In genomic region chr5:138610468-138611294, GRCh38 we compare ENCODE assay signal across 8 cellular contexts. TPM values are rescaled to one million over a fixed set of nuclear protein-coding genes. Genes with fewer than 3 reads are reported as not detected.
DNase-seq lines count a peak whose midpoint lies in the region; ATAC-seq and TF ChIP-seq lines count a peak whose summit lies in the region.

No MANE protein-coding gene starts in this region.

- H3K4me3 ChIP-seq in SK-N-SH (ENCODE audit: low read depth in 2 of 2, low read length in 1 of 2) (peak overlapping the region in 1 of 2 experiments; percentile 33; a peak in 1 of 4 replicates), foreskin fibroblast (ENCODE audit: low read depth in 1 of 2, low read length in 2 of 2) (peak overlapping the region in 1 of 2 donors; percentile 20)

- H3K27me3 ChIP-seq in CD4-positive, alpha-beta T cell (ENCODE audit: control insufficient read depth, insufficient read depth, low read length) = peaks cover 52% of the 10 kb centered on the region
- no peaks in the 10 kb centered on the region for H3K27me3 ChIP-seq in SK-N-SH (ENCODE audit: insufficient read depth)

- intact Hi-C loops in CD4-positive, alpha-beta T cell (cut with DNase I, micrococcal nuclease) = no loop called here

- H3K9me3 Mint-ChIP-seq in CD4-positive, alpha-beta T cell = no peaks in the 10 kb centered on the region

- CTCF ChIA-PET in CD4-positive, alpha-beta T cell (lab: Charles Lee) = no interaction called here
- CTCF ChIA-PET in SK-N-SH (lab: Yijun Ruan, JAX) = interaction anchor here (0.7 to 10.7 kb wide), 14 partner anchors 11 to 651 kb away, joined by 3 to 109 read pairs (median 4); partner anchors contain the start of gene HSPA9

- no peaks in the 10 kb centered on the region for H3F3A ChIP-seq in SK-N-SH (replicated peaks; ENCODE audit: insufficient read depth)

- H3K36me3 Mint-ChIP-seq in CD4-positive, alpha-beta T cell (ENCODE audit: low read depth) = no peaks in the 10 kb centered on the region

- peaks cover 0 to 34% of the 10 kb centered on the region in 2 experiments; a peak in 2 of 4 replicates for H3K4me1 ChIP-seq in SK-N-SH (ENCODE audit: control insufficient read depth in 1 of 2, insufficient read depth in 2 of 2, low read depth in 1 of 2, low read length in 1 of 2)

- DNase-seq in CD4-positive, alpha-beta T cell = no peak
- DNase-seq in SK-N-SH = peak; percentile 64
- DNase-seq in foreskin fibroblast = no peak
- DNase-seq in occipital lobe (lab: John Stamatoyannopoulos, UW) = peak; percentile 40
- DNase-seq in middle frontal gyrus (ENCODE audit: extremely low spot score, low spot score) = no peak
- DNase-seq in NCI-H748 (lab: John Stamatoyannopoulos, UW; ENCODE audit: unreplicated experiment) = no peak

- no peak for TF ChIP-seq CTCF in CD4-positive, alpha-beta T cell (IDR thresholded peaks at IDR 0.05)
- TF ChIP-seq CTCF in SK-N-SH (IDR thresholded peaks at IDR 0.05) (peak; percentile 33), foreskin fibroblast (IDR thresholded peaks at IDR 0.05; ENCODE audit: low read depth, low read length) (peak; percentile 22)

- no peak overlapping the region for H3K27ac Mint-ChIP-seq in CD4-positive, alpha-beta T cell

- peaks cover 12% of the 10 kb centered on the region for H3K4me1 Mint-ChIP-seq in CD4-positive, alpha-beta T cell (ENCODE audit: low read depth)

- 58% methylated on average over 12 of the region's 18 CpGs for WGBS in SK-N-SH (ENCODE audit: low lambda C conversion rate)

- H4K20me1 ChIP-seq in SK-N-SH (ENCODE audit: insufficient read depth) = no peaks in the 10 kb centered on the region

- peaks cover 68% of the 10 kb centered on the region for H3K27me3 Mint-ChIP-seq in CD4-positive, alpha-beta T cell

- H3K4me3 Mint-ChIP-seq in CD4-positive, alpha-beta T cell = no peak overlapping the region

- TF ChIP-seq RAD21 in SK-N-SH (IDR thresholded peaks at IDR 0.05; ENCODE audit: low read length) = peak; percentile 26; the same call in 1 of the 2 replicates

- ATAC-seq in CD4-positive, alpha-beta T cell (ENCODE audit: poor library complexity) = peak; percentile 32
- no peak for ATAC-seq in HG02623 (IDR thresholded peaks at IDR 0.05; ENCODE audit: unreplicated experiment)
- ATAC-seq in GM21529 (IDR thresholded peaks at IDR 0.05; ENCODE audit: unreplicated experiment) = no peak

- H3K9ac ChIP-seq in SK-N-SH = no peak overlapping the region

- H3K9me3 ChIP-seq in CD4-positive, alpha-beta T cell (ENCODE audit: control insufficient read depth, low read length) = no peaks in the 10 kb centered on the region
- no peaks in the 10 kb centered on the region for H3K9me3 ChIP-seq in SK-N-SH

- POLR2A ChIA-PET in CD4-positive, alpha-beta T cell (lab: Charles Lee) = interaction anchor here (0.5 kb wide), 1 partner anchor 650 kb away, joined by 4 read pairs; no protein-coding TSS in a partner anchor
- POLR2A ChIA-PET in SK-N-SH (lab: Yijun Ruan, JAX) = interaction anchor here (0.7 to 2.1 kb wide), 5 partner anchors 8 to 35 kb away, joined by 4 to 10 read pairs (median 5); partner anchors contain the start of gene HSPA9

- no peak overlapping the region for H3K27ac ChIP-seq in CD4-positive, alpha-beta T cell (ENCODE audit: low read depth, low read length)
- peak overlapping the region in 1 of 2 experiments; percentile 61; a peak in 2 of 4 replicates for H3K27ac ChIP-seq in SK-N-SH (ENCODE audit: low read depth in 2 of 2, low read length in 1 of 2)

- no peak overlapping the region for H2AFZ ChIP-seq in SK-N-SH (ENCODE audit: low read depth)

- H3K9me2 ChIP-seq in SK-N-SH = no peaks in the 10 kb centered on the region

- H3K79me2 ChIP-seq in SK-N-SH (ENCODE audit: insufficient read depth) = no peaks in the 10 kb centered on the region

- no peak overlapping the region for H3K4me2 ChIP-seq in SK-N-SH

- no peak for TF ChIP-seq EP300 in SK-N-SH (IDR thresholded peaks at IDR 0.05; ENCODE audit: borderline replicate concordance in 1 of 2, low read depth in 1 of 2, low read length in 1 of 2)

- H3K36me3 ChIP-seq in SK-N-SH (replicated peaks in 1 of 2; ENCODE audit: control insufficient read depth in 1 of 2, insufficient read depth in 2 of 2, low read length in 1 of 2) = no peaks in the 10 kb centered on the region

TF ChIP-seq in SK-N-SH, 30 proteins besides CTCF, POLR2A, EP300 and RAD21 (continues in another document):
- TF ChIP-seq NRF1 (IDR thresholded peaks at IDR 0.05; ENCODE audit: low read depth, low read length) (no peak), REST (IDR thresholded peaks at IDR 0.05; ENCODE audit: low read depth, low read length) (no peak), MEF2A (IDR thresholded peaks at IDR 0.05; ENCODE audit: borderline replicate concordance, low read depth) (no peak), IRF3 (IDR thresholded peaks at IDR 0.05; ENCODE audit: low read depth, low read length) (no peak), MAX (IDR thresholded peaks at IDR 0.05; ENCODE audit: low read depth) (no peak), RXRA (IDR thresholded peaks at IDR 0.05; ENCODE audit: borderline replicate concordance, low read depth) (no peak), GATA2 (CRISPR knock-in tag; IDR thresholded peaks at IDR 0.05) (no peak), GABPA (IDR thresholded peaks at IDR 0.05; ENCODE audit: low read depth) (no peak), RFX5 (IDR thresholded peaks at IDR 0.05; ENCODE audit: low read length) (no peak), POLR2AphosphoS5 (IDR thresholded peaks at IDR 0.05; ENCODE audit: low read depth, low read length) (no peak), TEAD4 (IDR thresholded peaks at IDR 0.05; ENCODE audit: borderline replicate concordance, insufficient read depth) (no peak), CHD2 (IDR thresholded peaks at IDR 0.05; ENCODE audit: low read length, partially characterized antibody) (no peak), ZBTB33 (IDR thresholded peaks at IDR 0.05; ENCODE audit: borderline replicate concordance, low read depth) (no peak), TAF1 (IDR thresholded peaks at IDR 0.05; ENCODE audit: borderline replicate concordance, low read depth, low read length) (no peak), MXI1 (IDR thresholded peaks at IDR 0.05; ENCODE audit: low read depth, low read length) (no peak), NFIC (IDR thresholded peaks at IDR 0.05; ENCODE audit: borderline replicate concordance) (no peak)

RNA-seq across cellular contexts. Expression of gene HSPA9, which starts 35.5 kb away (rescaled TPM):
- 100 to 1,000 TPM; 354 to 366 TPM for total RNA-seq in CD4-positive, alpha-beta T cell
- 153 and 196 TPM in 2 replicates for polyA plus RNA-seq in SK-N-SH (2012; rRNA removed)
- polyA plus RNA-seq in SK-N-SH (2012; cell fraction: cytosol; rRNA removed) = 156 and 159 TPM in 2 replicates
- polyA plus RNA-seq in SK-N-SH (2012; cell fraction: nucleus; rRNA removed) = 175 and 242 TPM in 2 replicates
- 206 TPM for total RNA-seq in occipital lobe

Comparison
In these comparisons a context has a peak if more than half of its experiments do, and no peak if none do; other contexts are left out.
1. DNase-seq: peak in SK-N-SH (single experiment) and occipital lobe (single experiment); none in CD4-positive, alpha-beta T cell (0 of 10), foreskin fibroblast (0 of 2), middle frontal gyrus (single experiment) and NCI-H748 (single experiment).